In genomic region chr4:39043058-39043696, GRCh38 we compare ENCODE assay signal across 7 cellular contexts. TPM values are rescaled to one million over a fixed set of nuclear protein-coding genes. Genes with fewer than 3 reads are reported as not detected.
DNase-seq lines count a peak whose midpoint lies in the region; ATAC-seq and TF ChIP-seq lines count a peak whose summit lies in the region.

No MANE protein-coding gene starts in this region.

- no peaks in the 10 kb centered on the region for H3K9me3 Mint-ChIP-seq in WTC11

- CTCF ChIA-PET in WTC11 (lab: Charles Lee) = interaction anchor here (1.0 to 1.6 kb wide), 5 partner anchors 49 to 284 kb away, joined by 3 to 6 read pairs (median 3); partner anchors contain the start of gene WDR19
- CTCF ChIA-PET in A673 (lab: Charles Lee) = interaction anchor here (1.2 kb wide), 1 partner anchor 92 kb away, joined by 3 read pairs; no protein-coding TSS in a partner anchor

- BruUV-seq in A673 (replicated peaks; lab: Mats Ljungman, UMichigan) = no TSS peak

- H3K4me3 ChIP-seq in right cardiac atrium (ENCODE audit: low read length) (peak overlapping the region; percentile 22), stomach (peak overlapping the region in 1 of 4 donors; percentile 79), A673 (ENCODE audit: low read depth, low read length, poor library complexity, severe bottlenecking) (no peak overlapping the region)

- 63% methylated on average over 10 of the region's 10 CpGs for WGBS in right cardiac atrium
- WGBS in stomach, 5 donors = 43 to 54% (median 48%) methylated on average over 10 of the region's 10 CpGs

- H3K36me3 ChIP-seq in stomach = no peaks in the 10 kb centered on the region
- no peaks in the 10 kb centered on the region for H3K36me3 ChIP-seq in A673 (ENCODE audit: insufficient read depth, low read length, poor library complexity, severe bottlenecking)

- no peak for TF ChIP-seq POLR2A in stomach (IDR thresholded peaks at IDR 0.05)

- POLR2A ChIA-PET in WTC11 (lab: Charles Lee) = no interaction called here
- POLR2A ChIA-PET in A673 (lab: Charles Lee; ENCODE audit: low non-redundant PET) = no interaction called here

- H3K4me1 ChIP-seq in right cardiac atrium (ENCODE audit: control insufficient read depth, insufficient read depth, low read length) (no peaks in the 10 kb centered on the region), stomach (peaks cover 0 to 47% (median 28%) of the 10 kb centered on the region in 4 donors), A673 (ENCODE audit: insufficient read depth, low read length, poor library complexity, severe bottlenecking) (peaks cover 13% of the 10 kb centered on the region)

- intact Hi-C loops in right cardiac atrium (cut with DNase I) (no loop called here), stomach (cut with DNase I; ENCODE audit: low total_unique reads) (no loop called here), A673 (cut with micrococcal nuclease; ENCODE audit: unreplicated experiment) (no loop called here)

- DNase-seq in HT-29 (ENCODE audit: low spot score) (peak; percentile 20), WTC11 (ENCODE audit: low spot score) (no peak), right cardiac atrium (no peak), stomach (no peak), A673 (ENCODE audit: low spot score) (no peak), NCI-H1694 (lab: John Stamatoyannopoulos, UW) (no peak)

- H3K4me3 Mint-ChIP-seq in WTC11 = peak overlapping the region; percentile 77

- no peak for ATAC-seq in WTC11
- ATAC-seq in right cardiac atrium = peak in 1 of 2 donors; percentile 34
- no peak for ATAC-seq in HG02885 (IDR thresholded peaks at IDR 0.05; ENCODE audit: poor library complexity, unreplicated experiment)

- no peaks in the 10 kb centered on the region for H3K27me3 ChIP-seq in right cardiac atrium (ENCODE audit: control insufficient read depth, insufficient read depth)
- H3K27me3 ChIP-seq in stomach = no peaks in the 10 kb centered on the region
- no peaks in the 10 kb centered on the region for H3K27me3 ChIP-seq in A673 (replicated peaks; ENCODE audit: insufficient read depth, low read depth, low read length, poor library complexity)

- no peaks in the 10 kb centered on the region for H3K36me3 Mint-ChIP-seq in WTC11

- TF ChIP-seq CTCF in WTC11 (IDR thresholded peaks at IDR 0.05) (no peak), stomach (IDR thresholded peaks at IDR 0.05) (no peak), A673 (conservative IDR thresholded peaks at IDR 0.05; ENCODE audit: low read depth, low read length) (no peak)

- peak overlapping the region; percentile 91 for H3K27ac Mint-ChIP-seq in WTC11

- no peak for TF ChIP-seq EP300 in stomach (IDR thresholded peaks at IDR 0.05)

- H3K9me3 ChIP-seq in right cardiac atrium (ENCODE audit: control insufficient read depth, low read length) (no peaks in the 10 kb centered on the region), stomach (no peaks in the 10 kb centered on the region), A673 (ENCODE audit: low read depth, low read length, poor library complexity, severe bottlenecking) (no peaks in the 10 kb centered on the region)

- peak overlapping the region; percentile 62 for H3K27ac ChIP-seq in right cardiac atrium (ENCODE audit: low read length)
- H3K27ac ChIP-seq in stomach = peak overlapping the region in 4 of 5 donors; percentile 87 to 94 (median 90)
- no peak overlapping the region for H3K27ac ChIP-seq in A673 (ENCODE audit: low read depth, low read length, poor library complexity, severe bottlenecking)

- H3K27me3 Mint-ChIP-seq in WTC11 (ENCODE audit: low read depth) = no peaks in the 10 kb centered on the region

- H3K4me1 Mint-ChIP-seq in WTC11 = peaks cover 23% of the 10 kb centered on the region

TF ChIP-seq in WTC11, 78 proteins besides CTCF, POLR2A, EP300 and RAD21:
- TF ChIP-seq MAX (CRISPR knock-in tag; IDR thresholded peaks at IDR 0.05) = no peak
- no peak for TF ChIP-seq SOX15 (CRISPR knock-in tag; IDR thresholded peaks at IDR 0.05)
- no peak for TF ChIP-seq ZNF263 (CRISPR knock-in tag; IDR thresholded peaks at IDR 0.05; ENCODE audit: low read depth)
- TF ChIP-seq GRHL2 (CRISPR knock-in tag; IDR thresholded peaks at IDR 0.05; ENCODE audit: insufficient replicate concordance, severe bottlenecking) = no peak
- TF ChIP-seq ZBTB43 (CRISPR knock-in tag; IDR thresholded peaks at IDR 0.05) = no peak
- no peak for TF ChIP-seq PRDM15 (CRISPR knock-in tag; IDR thresholded peaks at IDR 0.05)
- no peak for TF ChIP-seq ETV6 (CRISPR knock-in tag; IDR thresholded peaks at IDR 0.05)
- no peak for TF ChIP-seq FOXP1 (CRISPR knock-in tag; IDR thresholded peaks at IDR 0.05; ENCODE audit: borderline replicate concordance)
- TF ChIP-seq ZNF671 (CRISPR knock-in tag; IDR thresholded peaks at IDR 0.05) = no peak
- TF ChIP-seq ZNF396 (CRISPR knock-in tag; IDR thresholded peaks at IDR 0.05; ENCODE audit: borderline replicate concordance) = no peak
- no peak for TF ChIP-seq RORB (CRISPR knock-in tag; IDR thresholded peaks at IDR 0.05)
- TF ChIP-seq ZNF317 (CRISPR knock-in tag; IDR thresholded peaks at IDR 0.05; ENCODE audit: borderline replicate concordance, low read depth) = no peak
- no peak for TF ChIP-seq MYBL2 (CRISPR knock-in tag; IDR thresholded peaks at IDR 0.05)
- TF ChIP-seq JAZF1 (CRISPR knock-in tag; IDR thresholded peaks at IDR 0.05) = no peak

RNA-seq across cellular contexts. Expression of gene TMEM156, which starts 11.0 kb away (rescaled TPM):
- total RNA-seq in HT-29 (2014; rRNA removed; shearing (Covaris generic)) = not detected in 2 replicates
- 0.24 TPM in 1 of 3 replicates, not detected in the others for total RNA-seq in WTC11 (2021)
- under 1 TPM in 1 of 4 donors, not detected in 3; 0.12 TPM for total RNA-seq in right cardiac atrium
- polyA plus RNA-seq in right cardiac atrium = 0.14 TPM
- 1 to 10 TPM in 1 of 5 donors, under 1 TPM in 1, not detected in 3; 0.37 to 1.2 TPM for total RNA-seq in stomach
- polyA plus RNA-seq in stomach = 1 to 10 TPM in 1 of 3 donors, under 1 TPM in 1, not detected in 1; 0.44 to 1.8 TPM
- total RNA-seq in A673 (2021) = not detected in 2 replicates

RNA-seq across cellular contexts. Expression of gene KLHL5, which starts 18.9 kb away (rescaled TPM):
- 0.73 and 0.97 TPM in 2 replicates for total RNA-seq in HT-29 (2014; rRNA removed; shearing (Covaris generic))
- total RNA-seq in WTC11 (2021) = 18.9 to 21.9 TPM (median 21.1 TPM) in 3 replicates
- total RNA-seq in right cardiac atrium = 10 to 100 TPM; 11.2 to 17.0 (median 15.6) TPM
- 5.8 TPM for polyA plus RNA-seq in right cardiac atrium
- 10 to 100 TPM; 11.7 to 51.0 (median 24.9) TPM for total RNA-seq in stomach
- 10 to 100 TPM in 2 of 3 donors, 1 to 10 TPM in 1; 6.3 to 35.1 (median 21.2) TPM for polyA plus RNA-seq in stomach
- total RNA-seq in A673 (2021) = 21.6 and 29.3 TPM in 2 replicates
